8 cellular contexts compared by ENCODE assay signal in genomic region chr1:180230791-180231505, GRCh38. TPM values are rescaled to one million over a fixed set of nuclear protein-coding genes. Genes with fewer than 3 reads are reported as not detected.
DNase-seq lines count a peak whose midpoint lies in the region; ATAC-seq and TF ChIP-seq lines count a peak whose summit lies in the region.

No MANE protein-coding gene starts in this region.

- no peak for TF ChIP-seq POLR2A in esophagus muscularis mucosa (IDR thresholded peaks at IDR 0.05; ENCODE audit: low read depth)

- H3K9me3 ChIP-seq in SU-DHL-6 (ENCODE audit: insufficient read depth, low read length), result 0 out of 2 replicates have a peak, but pooled peaks cover 3% of the 10 kb centered on the region
- H3K9me3 ChIP-seq in esophagus muscularis mucosa, result no peaks in the 10 kb centered on the region
- H3K9me3 ChIP-seq in neural cell (ENCODE audit: low read length), result no peaks in the 10 kb centered on the region

- H3K4me2 ChIP-seq in SU-DHL-6 (ENCODE audit: low read depth, low read length, poor library complexity, severe bottlenecking), result peak overlapping the region; percentile 73
- peak overlapping the region; percentile 65 for H3K4me2 ChIP-seq in neural cell (ENCODE audit: low read length)

- H3K9me2 ChIP-seq in SU-DHL-6 (replicated peaks; ENCODE audit: insufficient read depth, low read length), result no peaks in the 10 kb centered on the region
- H3K9me2 ChIP-seq in neural cell (ENCODE audit: insufficient read depth, low read length), result no peaks in the 10 kb centered on the region

- TF ChIP-seq EP300 in esophagus muscularis mucosa (IDR thresholded peaks at IDR 0.05) (no peak), neural cell (conservative IDR thresholded peaks at IDR 0.05; ENCODE audit: poor library complexity, severe bottlenecking) (no peak)

- H3K27ac ChIP-seq in SU-DHL-6 (ENCODE audit: low read depth, low read length) (peak overlapping the region; percentile 60), esophagus muscularis mucosa (replicated peaks in 1 of 4) (no peak overlapping the region), neural cell (ENCODE audit: low read length) (no peak overlapping the region)

- H3K4me3 ChIP-seq in SU-DHL-6 (ENCODE audit: insufficient read depth, low read length, poor library complexity, severe bottlenecking) (peak overlapping the region; percentile 69), esophagus muscularis mucosa (peak overlapping the region; percentile 58 to 72 (median 62)), neural cell (ENCODE audit: low read length) (peak overlapping the region; percentile 70)

- no peak for TF ChIP-seq RAD21 in neural cell (conservative IDR thresholded peaks at IDR 0.05)

- ATAC-seq in GM18517 (IDR thresholded peaks at IDR 0.05; ENCODE audit: unreplicated experiment), result no peak

- no peaks in the 10 kb centered on the region for H4K20me1 ChIP-seq in SU-DHL-6 (ENCODE audit: low read depth, low read length)
- H4K20me1 ChIP-seq in neural cell (ENCODE audit: insufficient read depth), result peaks cover 3% of the 10 kb centered on the region

- TF ChIP-seq CTCF in GM13977 (IDR thresholded peaks at IDR 0.05; ENCODE audit: extremely low read depth, insufficient read depth, missing control alignments) (peak; percentile 1), SU-DHL-6 (IDR thresholded peaks at IDR 0.05; ENCODE audit: insufficient read depth, low read length, poor library complexity, severe bottlenecking) (no peak), esophagus muscularis mucosa (IDR thresholded peaks at IDR 0.05) (no peak), neural cell (IDR thresholded peaks at IDR 0.05; ENCODE audit: poor library complexity, severe bottlenecking) (no peak)

- H3K27me3 ChIP-seq in SU-DHL-6 (ENCODE audit: low read length) (no peaks in the 10 kb centered on the region), esophagus muscularis mucosa (peaks cover 10 to 100% (median 85%) of the 10 kb centered on the region in 4 donors), neural cell (ENCODE audit: insufficient read depth, low read depth, low read length) (peaks cover 99% of the 10 kb centered on the region)

- WGBS in esophagus muscularis mucosa, result 0% methylated on average over 36 of the region's 65 CpGs

- H3K9ac ChIP-seq in SU-DHL-6 (ENCODE audit: low read length), result peak overlapping the region; percentile 67
- H3K9ac ChIP-seq in neural cell (ENCODE audit: low read length), result no peak overlapping the region

- in situ Hi-C loops in GM13977 (cut with MboI; ENCODE audit: low pct_unique_long_range_greater_than_20kb, low sequenced_read_pairs, unreplicated experiment), result no loop called here

- H3K36me3 ChIP-seq in SU-DHL-6 (ENCODE audit: low read length) (no peaks in the 10 kb centered on the region), esophagus muscularis mucosa (no peaks in the 10 kb centered on the region), neural cell (ENCODE audit: insufficient read depth, low read length) (no peaks in the 10 kb centered on the region)

- H3K4me1 ChIP-seq in esophagus muscularis mucosa, result peaks cover 58 to 71% (median 67%) of the 10 kb centered on the region in 4 donors

- H3K79me2 ChIP-seq in SU-DHL-6 (ENCODE audit: insufficient read depth, low read length), result no peaks in the 10 kb centered on the region
- no peaks in the 10 kb centered on the region for H3K79me2 ChIP-seq in neural cell (replicated peaks; ENCODE audit: insufficient read depth, low read length)

- DNase-seq in 8988T (peak; percentile 71), GM13977 (ENCODE audit: low spot score) (peak; percentile 55), esophagus muscularis mucosa (ENCODE audit: extremely low spot score) (no peak), COLO829 (ENCODE audit: low spot score) (no peak), NCI-H510A treated with DMSO at 0.1 percent for 48 hours (lab: John Stamatoyannopoulos, UW) (no peak)

- intact Hi-C loops in esophagus muscularis mucosa (cut with DNase I), result no loop called here

- H3F3A ChIP-seq in SU-DHL-6 (ENCODE audit: insufficient read depth) (peaks cover 16% of the 10 kb centered on the region; the same call in 1 of the 2 replicates), neural cell (ENCODE audit: insufficient read depth, low read length, poor library complexity, severe bottlenecking) (no peaks in the 10 kb centered on the region)

- peak overlapping the region; percentile 99 for H2AFZ ChIP-seq in SU-DHL-6 (ENCODE audit: low read depth, low read length, severe bottlenecking)
- no peak overlapping the region for H2AFZ ChIP-seq in neural cell (ENCODE audit: low read depth, low read length)

TF ChIP-seq in neural cell, 6 proteins besides CTCF, POLR2A, EP300 and RAD21:
- peak; percentile 80 for TF ChIP-seq EZH2 (IDR thresholded peaks at IDR 0.05; ENCODE audit: borderline replicate concordance, insufficient read depth, low read length, poor library complexity, severe bottlenecking)
- TF ChIP-seq, protein P1, sequence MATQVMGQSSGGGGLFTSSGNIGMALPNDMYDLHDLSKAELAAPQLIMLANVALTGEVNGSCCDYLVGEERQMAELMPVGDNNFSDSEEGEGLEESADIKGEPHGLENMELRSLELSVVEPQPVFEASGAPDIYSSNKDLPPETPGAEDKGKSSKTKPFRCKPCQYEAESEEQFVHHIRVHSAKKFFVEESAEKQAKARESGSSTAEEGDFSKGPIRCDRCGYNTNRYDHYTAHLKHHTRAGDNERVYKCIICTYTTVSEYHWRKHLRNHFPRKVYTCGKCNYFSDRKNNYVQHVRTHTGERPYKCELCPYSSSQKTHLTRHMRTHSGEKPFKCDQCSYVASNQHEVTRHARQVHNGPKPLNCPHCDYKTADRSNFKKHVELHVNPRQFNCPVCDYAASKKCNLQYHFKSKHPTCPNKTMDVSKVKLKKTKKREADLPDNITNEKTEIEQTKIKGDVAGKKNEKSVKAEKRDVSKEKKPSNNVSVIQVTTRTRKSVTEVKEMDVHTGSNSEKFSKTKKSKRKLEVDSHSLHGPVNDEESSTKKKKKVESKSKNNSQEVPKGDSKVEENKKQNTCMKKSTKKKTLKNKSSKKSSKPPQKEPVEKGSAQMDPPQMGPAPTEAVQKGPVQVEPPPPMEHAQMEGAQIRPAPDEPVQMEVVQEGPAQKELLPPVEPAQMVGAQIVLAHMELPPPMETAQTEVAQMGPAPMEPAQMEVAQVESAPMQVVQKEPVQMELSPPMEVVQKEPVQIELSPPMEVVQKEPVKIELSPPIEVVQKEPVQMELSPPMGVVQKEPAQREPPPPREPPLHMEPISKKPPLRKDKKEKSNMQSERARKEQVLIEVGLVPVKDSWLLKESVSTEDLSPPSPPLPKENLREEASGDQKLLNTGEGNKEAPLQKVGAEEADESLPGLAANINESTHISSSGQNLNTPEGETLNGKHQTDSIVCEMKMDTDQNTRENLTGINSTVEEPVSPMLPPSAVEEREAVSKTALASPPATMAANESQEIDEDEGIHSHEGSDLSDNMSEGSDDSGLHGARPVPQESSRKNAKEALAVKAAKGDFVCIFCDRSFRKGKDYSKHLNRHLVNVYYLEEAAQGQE (IDR thresholded peaks at IDR 0.05; ENCODE audit: borderline replicate concordance), result no peak
- TF ChIP-seq SMC3 (conservative IDR thresholded peaks at IDR 0.05; ENCODE audit: poor library complexity), result no peak
- no peak for TF ChIP-seq TAF1 (IDR thresholded peaks at IDR 0.05; ENCODE audit: low read depth)

RNA-seq across cellular contexts. Expression of gene LHX4, which starts 0.9 kb away (rescaled TPM):
- not detected for total RNA-seq in esophagus muscularis mucosa
- polyA plus RNA-seq in neural cell, result not detected in 2 replicates
- not detected in 2 replicates for polyA minus RNA-seq in neural cell

Comparison
In these comparisons a context has a peak if more than half of its experiments do, and no peak if none do; other contexts are left out.
1. DNase-seq: peak in 8988T (single experiment) and GM13977 (single experiment); none in esophagus muscularis mucosa (single experiment), COLO829 (single experiment) and NCI-H510A treated with DMSO at 0.1 percent for 48 hours (single experiment).
2. Peak in every context shown above with its lines, with median percentiles within 50 percentile points of each other: H3K4me3 ChIP-seq.